In genomic region chr1:32179443-32180185, GRCh38 we compare ENCODE assay signal across 8 cellular contexts. TPM values are rescaled to one million over a fixed set of nuclear protein-coding genes. Genes with fewer than 3 reads are reported as not detected.
DNase-seq lines count a peak whose midpoint lies in the region; ATAC-seq, FAIRE-seq and TF ChIP-seq lines count a peak whose summit lies in the region.

TSS of gene TXLNA (plus strand) at chr1:32179675. CDS start at chr1:32180346, 671 bp downstream.

- no peaks in the 10 kb centered on the region for H3K27me3 ChIP-seq in OCI-LY3 (ENCODE audit: low read depth, low read length)

- H3K27ac ChIP-seq in OCI-LY3 (ENCODE audit: low read length): peak within 1 kb of the TSS; percentile 76

- FAIRE-seq in D721Med (lab: Jason Lieb, UNC): no peak

- H3K9me3 ChIP-seq in OCI-LY3 (ENCODE audit: insufficient read depth, low read length): no peaks in the 10 kb centered on the region

- TF ChIP-seq CTCF in D721Med (IDR thresholded peaks at IDR 0.05; ENCODE audit: insufficient read depth, missing control alignments): no peak
- TF ChIP-seq CTCF in OCI-LY3 (IDR thresholded peaks at IDR 0.05; ENCODE audit: low read depth, low read length): no peak
- no peak for TF ChIP-seq CTCF in epithelial cell of esophagus (IDR thresholded peaks at IDR 0.05; ENCODE audit: insufficient read depth, low read depth, low read length, missing control alignments)

- peaks cover 28% of the 10 kb centered on the region for H3K36me3 ChIP-seq in OCI-LY3 (replicated peaks; ENCODE audit: low read depth, low read length)

- DNase-seq in D721Med (ENCODE audit: insufficient read length, low spot score) (peak; percentile 87), HuH-7.5 (ENCODE audit: low spot score) (peak; percentile 92), activated T-cell treated with anti-CD3 and anti-CD28 coated beads for 24 hours (ENCODE audit: low read depth) (peak; percentile 88), epithelial cell of esophagus (ENCODE audit: low read depth) (peak; percentile 86), mucosa of gallbladder (ENCODE audit: low spot score) (peak; percentile 92)
- DNase-seq in stimulated activated CD8-positive, alpha-beta memory T cell treated with anti-CD3 and anti-CD28 coated beads, Interleukin-4, amount 100 ng/mL, for 4 hours (ENCODE audit: low read depth in 2 of 2, low spot score in 1 of 2): peak; percentile 71 to 79

- H3K4me3 ChIP-seq in OCI-LY3 (ENCODE audit: low read length) (peak within 1 kb of the TSS; percentile 94), epithelial cell of esophagus (ENCODE audit: low read length) (peak within 1 kb of the TSS; percentile 47)

- ATAC-seq in GM21515 (IDR thresholded peaks at IDR 0.05; ENCODE audit: unreplicated experiment): peak; percentile 70

- H3K79me2 ChIP-seq in OCI-LY3 (ENCODE audit: low read length): peaks cover 46% of the 10 kb centered on the region

- H4K20me1 ChIP-seq in OCI-LY3 (ENCODE audit: insufficient read depth, low read length): no peaks in the 10 kb centered on the region; the same call in 1 of the 2 replicates

- peak within 1 kb of the TSS; percentile 94 for H3K4me2 ChIP-seq in OCI-LY3 (ENCODE audit: low read length)

- H3K9ac ChIP-seq in OCI-LY3 (ENCODE audit: low read length): peak within 1 kb of the TSS; percentile 96

- H2AFZ ChIP-seq in OCI-LY3 (ENCODE audit: low read depth, low read length): peak within 1 kb of the TSS; percentile 56; the same call in 1 of the 2 replicates

- H3K4me1 ChIP-seq in OCI-LY3 (ENCODE audit: low read length): peaks cover 18% of the 10 kb centered on the region

RNA-seq across cellular contexts. Expression of gene TXLNA, which starts in this region (rescaled TPM):
- total RNA-seq in mucosa of gallbladder: 62.1 TPM

Comparison
In these comparisons a context has a peak if more than half of its experiments do, and no peak if none do; other contexts are left out.
1. Peak in every context shown above with its lines: DNase-seq, ATAC-seq, H3K4me3 ChIP-seq and H3K27ac ChIP-seq.